In genomic region chr6:153038378-153038777, GRCh38 we compare ENCODE assay signal across 15 cellular contexts. TPM values are rescaled to one million over a fixed set of nuclear protein-coding genes. Genes with fewer than 3 reads are reported as not detected.
A peak's percentile ranks its signal among the peaks of the same experiment; 100 is the strongest.
DNase-seq lines count a peak whose midpoint lies in the region; ATAC-seq and TF ChIP-seq lines count a peak whose summit lies in the region.
"Had no signal": no experiment of that assay in that cellular context is flagged by ENCODE, and none has a peak within 500 bp of the region (broad histone marks: within the 10 kb centered on the region; RNA-seq: fewer than 3 reads in every experiment).

No MANE protein-coding gene starts in this region.

- ATAC-seq in HG02610 (IDR thresholded peaks at IDR 0.05; ENCODE audit: unreplicated experiment), result no peak
- ATAC-seq in HG03025 (IDR thresholded peaks at IDR 0.05; ENCODE audit: low FRiP score, unreplicated experiment), result no peak
- no peak for ATAC-seq in GM21381 (IDR thresholded peaks at IDR 0.05; ENCODE audit: unreplicated experiment)
- ATAC-seq: activated CD4-positive, alpha-beta T cell treated with anti-CD3 and anti-CD28 coated beads for 36 hours; natural killer cell; psoas muscle; T-helper 17 cell had no signal

- H3K27ac ChIP-seq in tibial artery, result peak overlapping the region; percentile 47 to 56
- H3K27ac ChIP-seq: psoas muscle had no signal

- H3K9me3 ChIP-seq in tibial artery, result no peaks in the 10 kb centered on the region
- H3K9me3 ChIP-seq: psoas muscle had no signal

- in situ Hi-C loops in GM13977 (cut with MboI; ENCODE audit: low pct_unique_long_range_greater_than_20kb, low sequenced_read_pairs, unreplicated experiment), result loop anchor here (25.0 kb wide), 2 partner anchors 274 to 474 kb away; no protein-coding TSS in a partner anchor

- no peaks in the 10 kb centered on the region for H3K36me3 ChIP-seq in tibial artery

- H3K4me1 ChIP-seq in tibial artery, result peaks cover 0 to 19% (median 0%) of the 10 kb centered on the region in 4 donors
- H3K4me1 ChIP-seq: psoas muscle had no signal

- intact Hi-C loops in tibial artery (cut with DNase I; ENCODE audit: low total_unique reads), result no loop called here

- TF ChIP-seq CTCF in tibial artery (IDR thresholded peaks at IDR 0.05) (no peak), GM13977 (IDR thresholded peaks at IDR 0.05; ENCODE audit: extremely low read depth, insufficient read depth, missing control alignments) (no peak)

- H3K4me3 ChIP-seq in tibial artery, result no peak overlapping the region
- H3K4me3 ChIP-seq: psoas muscle had no signal

- DNase-seq in HT1080 (ENCODE audit: low read depth), result peak; percentile 85
- DNase-seq in astrocyte of the hippocampus (ENCODE audit: low read depth, low spot score), result peak; percentile 28
- DNase-seq in glomerular visceral epithelial cell (ENCODE audit: extremely low spot score), result peak; percentile 44
- no peak for DNase-seq in tibial artery
- DNase-seq in GM13977 (ENCODE audit: low spot score), result no peak
- DNase-seq: activated CD4-positive, alpha-beta T cell treated with anti-CD3 and anti-CD28 coated beads for 36 hours; MM.1S; natural killer cell; NCI-H69; psoas muscle; RPMI8226; T-helper 17 cell had no signal

- H3K27me3 ChIP-seq in tibial artery, result no peaks in the 10 kb centered on the region

RNA-seq across cellular contexts. Expression of gene MTRF1L, which starts 35.9 kb away (rescaled TPM):
- 21.5 and 34.5 TPM in 2 replicates for total RNA-seq in HT1080 (2014; rRNA removed; shearing (Covaris generic))
- 21.7 and 24.6 TPM in 2 replicates for polyA plus RNA-seq in HT1080 (2015; cell fraction: cytosol; rRNA removed)
- 30.2 and 31.3 TPM in 2 replicates for polyA plus RNA-seq in HT1080 (2015; cell fraction: nucleus; rRNA removed)

RNA-seq across cellular contexts. Expression of gene FBXO5, which starts 55.5 kb away (rescaled TPM):
- 32.1 and 38.7 TPM in 2 replicates for total RNA-seq in HT1080 (2014; rRNA removed; shearing (Covaris generic))
- 34.2 and 35.4 TPM in 2 replicates for polyA plus RNA-seq in HT1080 (2015; cell fraction: cytosol; rRNA removed)
- 47.3 and 48.4 TPM in 2 replicates for polyA plus RNA-seq in HT1080 (2015; cell fraction: nucleus; rRNA removed)

Comparison
In these comparisons a context has a peak if more than half of its experiments do, and no peak if none do; other contexts are left out.
1. DNase-seq: peak in HT1080 (single experiment), astrocyte of the hippocampus (single experiment) and glomerular visceral epithelial cell (single experiment); none in tibial artery (0 of 2) and GM13977 (single experiment).